ENCODE assay signal across 20 cellular contexts in genomic region chr21:38112219-38112789, GRCh38.
"Had no signal": no experiment of that assay in that cellular context is flagged by ENCODE, and none has a peak within 500 bp of the region (broad histone marks: within the 10 kb centered on the region; RNA-seq: fewer than 3 reads in every experiment).

No MANE protein-coding gene starts in this region.

- H3K27ac Mint-ChIP-seq: immature natural killer cell, memory B cell had no signal

- H3K36me3 Mint-ChIP-seq: immature natural killer cell, memory B cell had no signal

- H3K4me3 Mint-ChIP-seq: immature natural killer cell, memory B cell had no signal

- H3K4me1 Mint-ChIP-seq: immature natural killer cell, memory B cell had no signal

- ATAC-seq: foreskin keratinocyte; gastroesophageal sphincter; heart left ventricle; left colon; left lobe of liver; naive thymus-derived CD4-positive, alpha-beta T cell had no signal

- H3K27me3 Mint-ChIP-seq: memory B cell had no signal

- DNase-seq: dermis blood vessel endothelial cell; dorsolateral prefrontal cortex; effector CD4-positive, alpha-beta T cell; effector memory CD4-positive, alpha-beta T cell; foreskin keratinocyte; heart left ventricle; hypothalamus; immature natural killer cell; islet precursor cell; kidney; kidney glomerular epithelial cell; left colon; left ventricle myocardium inferior; mammary epithelial cell; mesendoderm; midbrain; naive thymus-derived CD4-positive, alpha-beta T cell had no signal
